In the genomic region with DNA sequence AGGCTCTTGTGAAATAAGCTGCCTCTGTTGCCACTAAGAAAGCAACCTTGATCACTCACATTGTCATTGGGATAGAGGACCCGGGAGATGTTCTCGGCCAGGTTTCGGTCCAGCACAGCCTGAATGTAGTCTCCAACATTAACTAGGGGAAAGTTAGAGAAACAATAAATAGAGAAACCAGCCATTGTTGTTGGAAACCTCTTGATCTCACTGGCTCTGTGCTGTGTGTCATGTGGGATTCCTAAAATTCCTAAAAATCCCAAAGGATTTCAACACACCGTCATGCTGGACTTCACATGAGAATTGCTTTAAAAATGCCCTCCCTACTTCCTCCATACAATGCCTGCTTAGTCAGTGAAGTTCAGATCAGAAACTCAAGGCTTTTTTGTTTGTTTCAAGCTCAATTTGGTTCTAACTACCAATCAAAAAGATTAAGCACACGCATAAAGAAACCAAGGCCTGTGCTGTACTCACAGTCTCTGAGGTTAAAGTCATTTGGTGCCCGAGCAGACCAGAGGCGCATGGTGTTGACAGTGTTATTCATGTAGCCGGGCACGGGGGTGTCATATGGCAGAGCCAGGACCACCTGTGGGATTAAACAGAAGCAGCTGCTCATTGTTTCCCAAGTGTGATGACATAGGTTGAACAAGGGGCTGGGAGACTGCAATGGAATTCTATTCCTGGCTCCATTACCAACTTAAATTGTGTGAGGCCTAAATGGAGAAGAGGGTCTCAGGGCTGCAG, we compare ENCODE assay signal across 11 cellular contexts. TPM values are rescaled to one million over a fixed set of nuclear protein-coding genes. Genes with fewer than 3 reads are reported as not detected.
DNase-seq lines count a peak whose midpoint lies in the region; ATAC-seq and TF ChIP-seq lines count a peak whose summit lies in the region.
"Had no signal": no experiment of that assay in that cellular context is flagged by ENCODE, and none has a peak within 500 bp of the region (broad histone marks: within the 10 kb centered on the region; RNA-seq: fewer than 3 reads in every experiment).

No MANE protein-coding gene starts in this region.

- no peaks in the 10 kb centered on the region for H3K4me1 Mint-ChIP-seq in activated naive CD8-positive, alpha-beta T cell treated with anti-CD3 and anti-CD28 coated beads, Interleukin-2, amount 50 U/mL, for 24 hours

- H3K14ac ChIP-seq in trophoblast cell (ENCODE audit: low read length) = no peak overlapping the region

- no peak overlapping the region for H4K12ac ChIP-seq in trophoblast cell (ENCODE audit: low read depth, low read length)

- no peak overlapping the region for H3K27ac Mint-ChIP-seq in activated naive CD8-positive, alpha-beta T cell treated with anti-CD3 and anti-CD28 coated beads, Interleukin-2, amount 50 U/mL, for 24 hours

- peak overlapping the region; percentile 53 for H3K4me2 ChIP-seq in trophoblast cell (ENCODE audit: low read length)

- no peak for TF ChIP-seq EP300 in esophagus muscularis mucosa (IDR thresholded peaks at IDR 0.05)

- peaks cover 5% of the 10 kb centered on the region for H3K27me3 Mint-ChIP-seq in activated naive CD8-positive, alpha-beta T cell treated with anti-CD3 and anti-CD28 coated beads, Interleukin-2, amount 50 U/mL, for 24 hours

- H3K23ac ChIP-seq in trophoblast cell (ENCODE audit: low read length) = no peak overlapping the region

- WGBS in esophagus muscularis mucosa = 78% methylated on average over 9 of the region's 9 CpGs
- WGBS in trophoblast cell (ENCODE audit: extremely low coverage, insufficient coverage, insufficient read length) = no CpG with 5 or more reads among the region's 9 CpGs

- H3K18ac ChIP-seq in trophoblast cell (ENCODE audit: low read length) = no peak overlapping the region

- H4K8ac ChIP-seq in trophoblast cell (ENCODE audit: low read depth, low read length) = no peak overlapping the region

- no peaks in the 10 kb centered on the region for H3K9me3 Mint-ChIP-seq in activated naive CD8-positive, alpha-beta T cell treated with anti-CD3 and anti-CD28 coated beads, Interleukin-2, amount 50 U/mL, for 24 hours

- no peaks in the 10 kb centered on the region for H3K36me3 Mint-ChIP-seq in activated naive CD8-positive, alpha-beta T cell treated with anti-CD3 and anti-CD28 coated beads, Interleukin-2, amount 50 U/mL, for 24 hours (ENCODE audit: low read depth)

- peak overlapping the region; percentile 3 for H2BK5ac ChIP-seq in trophoblast cell (ENCODE audit: low read depth, low read length, poor library complexity)

- no peak overlapping the region for H3K4ac ChIP-seq in trophoblast cell (ENCODE audit: low read depth, low read length)

- peak; percentile 87 for DNase-seq in GM04503 (ENCODE audit: low read depth)
- peak; percentile 14 for DNase-seq in NCI-H82 treated with DMSO at 0.1 percent for 48 hours (lab: John Stamatoyannopoulos, UW; ENCODE audit: unreplicated experiment)
- peak; percentile 68 for DNase-seq in esophagus muscularis mucosa (ENCODE audit: extremely low spot score)
- DNase-seq in trophoblast cell = peak; percentile 58 to 93
- no peak for DNase-seq in germinal center (ENCODE audit: low spot score)
- DNase-seq in stimulated activated CD4-positive, alpha-beta T cell treated with anti-CD3 and anti-CD28 coated beads, Interleukin-12 subunit alpha, Interleukin-12 subunit beta, amount 100 ng/mL, for 4 hours = no peak
- no peak for DNase-seq in activated naive CD8-positive, alpha-beta T cell treated with anti-CD3 and anti-CD28 coated beads, Interleukin-2, amount 50 U/mL, for 24 hours
- DNase-seq in activated T-cell treated with anti-CD3 and anti-CD28 coated beads for 4 hours = no peak
- DNase-seq: activated effector memory CD4-positive, alpha-beta T cell treated with anti-CD3 and anti-CD28 coated beads, Interleukin-2, amount 50 U/mL, for 16 hours; NCI-H187 treated with DMSO at 0.1 percent for 48 hours had no signal

- intact Hi-C loops in esophagus muscularis mucosa (cut with DNase I) = no loop called here

- H3K4me1 ChIP-seq in esophagus muscularis mucosa (peaks cover 0 to 8% (median 0%) of the 10 kb centered on the region in 4 donors), trophoblast cell (ENCODE audit: control insufficient read depth in 1 of 2, insufficient read depth in 2 of 2, low read length in 2 of 2) (peaks cover 5 to 12% of the 10 kb centered on the region in 2 experiments)

- no peaks in the 10 kb centered on the region for H3K79me1 ChIP-seq in trophoblast cell (ENCODE audit: low read length)

- no peaks in the 10 kb centered on the region for H3K27me3 ChIP-seq in esophagus muscularis mucosa
- no peaks in the 10 kb centered on the region for H3K27me3 ChIP-seq in trophoblast cell (ENCODE audit: insufficient read depth, low read length)
- H3K27me3 ChIP-seq: ovary had no signal

- H2AK5ac ChIP-seq in trophoblast cell (ENCODE audit: low read length) = no peak overlapping the region

- H3K4me3 ChIP-seq in esophagus muscularis mucosa (no peak overlapping the region), trophoblast cell (ENCODE audit: low read depth, low read length) (no peak overlapping the region)
- H3K4me3 ChIP-seq: ovary had no signal

- H3K9ac ChIP-seq in trophoblast cell (ENCODE audit: low read length) = no peak overlapping the region

- no peak for ATAC-seq in activated naive CD8-positive, alpha-beta T cell treated with anti-CD3 and anti-CD28 coated beads, Interleukin-2, amount 50 U/mL, for 24 hours

- TF ChIP-seq POLR2A in esophagus muscularis mucosa (IDR thresholded peaks at IDR 0.05; ENCODE audit: low read depth) = no peak

- H2BK12ac ChIP-seq in trophoblast cell (ENCODE audit: low read length) = peak overlapping the region; percentile 9

- H3K79me2 ChIP-seq in trophoblast cell (ENCODE audit: control insufficient read depth, insufficient read depth, low read length, poor library complexity) = no peaks in the 10 kb centered on the region

- H3K27ac ChIP-seq in esophagus muscularis mucosa (replicated peaks in 1 of 4) (no peak overlapping the region), trophoblast cell (ENCODE audit: low read depth, low read length) (peak overlapping the region; percentile 70)

- H3K9me3 ChIP-seq in esophagus muscularis mucosa (no peaks in the 10 kb centered on the region), trophoblast cell (ENCODE audit: insufficient read depth, low read depth, low read length) (peaks cover 3% of the 10 kb centered on the region)
- H3K9me3 ChIP-seq: ovary had no signal

- no peak for TF ChIP-seq CTCF in esophagus muscularis mucosa (IDR thresholded peaks at IDR 0.05)

- no peak overlapping the region for H3K4me3 Mint-ChIP-seq in activated naive CD8-positive, alpha-beta T cell treated with anti-CD3 and anti-CD28 coated beads, Interleukin-2, amount 50 U/mL, for 24 hours

- H4K91ac ChIP-seq in trophoblast cell (ENCODE audit: low read depth, low read length) = no peak overlapping the region

- no peak overlapping the region for H2AFZ ChIP-seq in trophoblast cell (ENCODE audit: insufficient read depth, low read length, poor library complexity)

- peak overlapping the region; percentile 8 for H2BK120ac ChIP-seq in trophoblast cell (ENCODE audit: insufficient read depth, low read length, poor library complexity)

- H3K36me3 ChIP-seq in esophagus muscularis mucosa (peaks cover 0 to 53% (median 19%) of the 10 kb centered on the region in 4 donors), trophoblast cell (ENCODE audit: control insufficient read depth in 1 of 2, insufficient read depth in 2 of 2, low read length in 2 of 2) (peaks cover 0 to 2% of the 10 kb centered on the region in 2 experiments)
- H3K36me3 ChIP-seq: ovary had no signal

RNA-seq across cellular contexts. Expression of a gene that starts 23.6 kb away (rescaled TPM):
- 10 to 100 TPM; 15.0 to 28.5 (median 20.6) TPM for total RNA-seq in esophagus muscularis mucosa
- polyA plus RNA-seq in trophoblast cell (2013) = 14.9 and 16.2 TPM in 2 replicates

RNA-seq across cellular contexts. Expression of a gene that starts 48.8 kb away (rescaled TPM):
- total RNA-seq in esophagus muscularis mucosa = not detected
- not detected in 2 replicates for polyA plus RNA-seq in trophoblast cell (2013)

Comparison
In these comparisons a context has a peak if more than half of its experiments do, and no peak if none do; other contexts are left out.
1. DNase-seq: peak in GM04503 (single experiment), NCI-H82 treated with DMSO at 0.1 percent for 48 hours (single experiment), esophagus muscularis mucosa (single experiment) and trophoblast cell (2 of 2); none in germinal center (single experiment), stimulated activated CD4-positive, alpha-beta T cell treated with anti-CD3 and anti-CD28 coated beads, Interleukin-12 subunit alpha, Interleukin-12 subunit beta, amount 100 ng/mL, for 4 hours (single experiment), activated naive CD8-positive, alpha-beta T cell treated with anti-CD3 and anti-CD28 coated beads, Interleukin-2, amount 50 U/mL, for 24 hours (single experiment) and activated T-cell treated with anti-CD3 and anti-CD28 coated beads for 4 hours (single experiment).